In genomic region chr2:63544017-63544627, GRCh38 we compare ENCODE assay signal across 8 cellular contexts. TPM values are rescaled to one million over a fixed set of nuclear protein-coding genes. Genes with fewer than 3 reads are reported as not detected.
DNase-seq lines count a peak whose midpoint lies in the region; ATAC-seq, FAIRE-seq and TF ChIP-seq lines count a peak whose summit lies in the region.
"Had no signal": no experiment of that assay in that cellular context is flagged by ENCODE, and none has a peak within 500 bp of the region (broad histone marks: within the 10 kb centered on the region; RNA-seq: fewer than 3 reads in every experiment).

No MANE protein-coding gene starts in this region.

- POLR2A ChIA-PET in K562 (lab: Yijun Ruan, JAX) = no interaction called here

- H3K9me3 Mint-ChIP-seq in nephron = no peaks in the 10 kb centered on the region

- H3K27me3 ChIP-seq in K562 (ENCODE audit: control insufficient read depth in 2 of 2, insufficient read depth in 2 of 2, low read length in 2 of 2) = no peaks in the 10 kb centered on the region
- H3K27me3 ChIP-seq: ovary had no signal

- H3K4me1 ChIP-seq in K562 (replicated peaks in 1 of 2; ENCODE audit: control insufficient read depth in 2 of 2, insufficient read depth in 2 of 2, low read length in 2 of 2) = no peaks in the 10 kb centered on the region

- H3K27ac Mint-ChIP-seq in nephron = no peak overlapping the region

- H3K9me3 ChIP-seq in K562 (replicated peaks; ENCODE audit: control insufficient read depth, insufficient read depth, low read depth, low read length) = no peaks in the 10 kb centered on the region
- H3K9me3 ChIP-seq: ovary had no signal

- peak; percentile 29 to 62 for TF ChIP-seq RAD21 in K562 (CRISPR knock-in tag; conservative IDR thresholded peaks at IDR 0.05 in 1 of 2, IDR thresholded peaks at IDR 0.05 in 1 of 2)

- no peaks in the 10 kb centered on the region for H3K4me1 Mint-ChIP-seq in nephron

- no peak overlapping the region for H3K4me3 Mint-ChIP-seq in nephron

- no peak for TF ChIP-seq EP300 in K562 (IDR thresholded peaks at IDR 0.05; ENCODE audit: low read length)

- no peak overlapping the region for H3K9ac ChIP-seq in K562 (ENCODE audit: insufficient read depth in 1 of 2, low read depth in 2 of 2, low read length in 2 of 2)

- no peaks in the 10 kb centered on the region for H3K36me3 Mint-ChIP-seq in nephron (ENCODE audit: low read depth)

- no peaks in the 10 kb centered on the region for H3K79me2 ChIP-seq in K562 (ENCODE audit: control insufficient read depth, insufficient read depth, low read length)

- H4K20me1 ChIP-seq in K562 (replicated peaks; ENCODE audit: control insufficient read depth, insufficient read depth, low read length) = no peaks in the 10 kb centered on the region

- TF ChIP-seq POLR2A in K562 (conservative IDR thresholded peaks at IDR 0.05) = no peak

- 88% methylated on average over 1 of the region's 1 CpG for WGBS in K562 (ENCODE audit: insufficient coverage, low coverage, missing lambda C conversion rate)

- CTCF ChIA-PET in K562 (lab: Yijun Ruan, JAX; ENCODE audit: low intra/inter-chr PET ratio) = no interaction called here

- H3K27ac ChIP-seq in K562 (ENCODE audit: extremely low read depth, low read depth, low read length) = no peak overlapping the region
- H3K27ac ChIP-seq: ovary had no signal

- intact Hi-C loops in K562 (cut with micrococcal nuclease) = loop anchor here (10.0 kb wide), 1 partner anchor 469 kb away; no protein-coding TSS in a partner anchor

- H3K4me3 ChIP-seq in LNCaP clone FGC (ENCODE audit: low read depth, low read length) = no peak overlapping the region
- H3K4me3 ChIP-seq in K562 = no peak overlapping the region
- H3K4me3 ChIP-seq: ovary had no signal

- peak; percentile 48 for DNase-seq in ELR (ENCODE audit: low read depth)
- DNase-seq in LNCaP clone FGC (ENCODE audit: low read depth) = no peak
- peak in 2 of 4 experiments; percentile 14 to 21 for DNase-seq in K562 (ENCODE audit: extremely low read depth in 1 of 4, low spot score in 3 of 4)
- DNase-seq in OCI-M2 (lab: John Stamatoyannopoulos, UW; ENCODE audit: unreplicated experiment) = no peak
- DNase-seq: ovary had no signal

- no peaks in the 10 kb centered on the region for H3K9me1 ChIP-seq in K562 (ENCODE audit: control insufficient read depth, insufficient read depth, low read length)

- no peaks in the 10 kb centered on the region for H3K36me3 ChIP-seq in K562 (ENCODE audit: control insufficient read depth, insufficient read depth, low read length)
- H3K36me3 ChIP-seq: ovary had no signal

- ATAC-seq in K562 (peak; percentile 44; the same call in 1 of the 3 replicates), GM21515 (IDR thresholded peaks at IDR 0.05; ENCODE audit: unreplicated experiment) (no peak), HG02588 (IDR thresholded peaks at IDR 0.05; ENCODE audit: unreplicated experiment) (no peak)

- BruUV-seq in K562 (replicated peaks; lab: Mats Ljungman, UMichigan) = no TSS peak

- no peaks in the 10 kb centered on the region for H3K27me3 Mint-ChIP-seq in nephron (ENCODE audit: low read depth)

- in situ Hi-C loops in K562 (cut with MboI) = no loop called here

- H2AFZ ChIP-seq in K562 (ENCODE audit: low read depth, low read length) = no peak overlapping the region

- H3K4me2 ChIP-seq in K562 (ENCODE audit: insufficient read depth, low read length) = no peak overlapping the region

- TF ChIP-seq CTCF in LNCaP clone FGC (IDR thresholded peaks at IDR 0.05; ENCODE audit: control insufficient read depth, extremely low read depth, insufficient read depth) (0 out of 2 replicates have a peak, but pooled peaks have one; percentile 18), K562 (IDR thresholded peaks at IDR 0.05 in 2 of 3, conservative IDR thresholded peaks at IDR 0.05 in 1 of 3; ENCODE audit: insufficient read depth in 2 of 3, low read depth in 1 of 3, low read length in 3 of 3) (peak in 2 of 3 experiments; percentile 26 to 66; a peak in 3 of 6 replicates), nephron (IDR thresholded peaks at IDR 0.05; ENCODE audit: unreplicated experiment in 3 of 3) (peak; percentile 40 to 58 (median 56))

- FAIRE-seq in K562 (lab: Jason Lieb, UNC) = peak; percentile 49

RNA-seq across cellular contexts. Expression of gene WDPCP, which starts 44.2 kb away (rescaled TPM):
- total RNA-seq in K562 (2011; cell fraction: chromatin; rRNA removed; ENCODE audit: low replicate concordance) = 42.1 and 65.6 TPM in 2 replicates
- 22.7 and 30.9 TPM in 2 replicates for total RNA-seq in K562 (2011; cell fraction: nucleolus; rRNA removed)
- 32.0 and 35.1 TPM in 2 replicates for total RNA-seq in K562 (2011; cell fraction: nucleoplasm; rRNA removed)
- total RNA-seq in K562 (2014; rRNA removed) (6.4 and 6.8 TPM in 2 replicates), K562 (2014; rRNA removed; fragmentation: Illumina TruSeq; extraction: Trizol) (5.9 TPM in 2 replicates), K562 (2015; rRNA removed; fragmentation: Illumina TruSeq; extraction: Trizol) (5.3 and 5.7 TPM in 2 replicates), K562 (2021) (6.2 and 7.4 TPM in 2 replicates)
- polyA plus RNA-seq in K562 (2011; rRNA removed) (4.6 and 5.5 TPM in 2 replicates), K562 (2014; fragmentation: Illumina TruSeq; extraction: Trizol) (2.7 and 3.4 TPM in 2 replicates), K562 (2014; fragmentation: Nextera tagmentation; extraction: Ambion mirVana) (1 to 10 TPM; 1.4 to 1.5 TPM), K562 (2014; rRNA removed) (1.6 and 3.0 TPM in 2 replicates)
- polyA plus RNA-seq in K562 (2011; cell fraction: cytosol; rRNA removed) = 2.1 and 2.3 TPM in 2 replicates
- 9.5 and 11.1 TPM in 2 replicates for polyA plus RNA-seq in K562 (2011; cell fraction: nucleus; rRNA removed)
- polyA plus RNA-seq in K562 (2012) = 2.4 and 3.3 TPM in 2 replicates
- polyA minus RNA-seq in K562 (2011; rRNA and poly(A)+ RNA removed) = 19.7 and 24.2 TPM in 2 replicates
- polyA minus RNA-seq in K562 (2011; cell fraction: cytosol; rRNA and poly(A)+ RNA removed) = 3.4 and 3.5 TPM in 2 replicates
- 29.9 and 50.8 TPM in 2 replicates for polyA minus RNA-seq in K562 (2011; cell fraction: nucleus; rRNA and poly(A)+ RNA removed)

RNA-seq across cellular contexts. Expression of gene MDH1, which starts 44.6 kb away (rescaled TPM):
- total RNA-seq in K562 (2011; cell fraction: chromatin; rRNA removed; ENCODE audit: low replicate concordance) = 56.9 and 127 TPM in 2 replicates
- 54.5 and 66.7 TPM in 2 replicates for total RNA-seq in K562 (2011; cell fraction: nucleolus; rRNA removed)
- 86.7 and 146 TPM in 2 replicates for total RNA-seq in K562 (2011; cell fraction: nucleoplasm; rRNA removed)
- total RNA-seq in K562 (2014; rRNA removed) (191 and 222 TPM in 2 replicates), K562 (2014; rRNA removed; fragmentation: Illumina TruSeq; extraction: Trizol) (362 and 370 TPM in 2 replicates), K562 (2015; rRNA removed; fragmentation: Illumina TruSeq; extraction: Trizol) (267 and 277 TPM in 2 replicates), K562 (2021) (215 and 248 TPM in 2 replicates)
- polyA plus RNA-seq in K562 (2011; rRNA removed) (405 and 439 TPM in 2 replicates), K562 (2014; fragmentation: Illumina TruSeq; extraction: Trizol) (244 and 284 TPM in 2 replicates), K562 (2014; fragmentation: Nextera tagmentation; extraction: Ambion mirVana) (1,000 to 10,000 TPM; 1,119 to 1,225 TPM), K562 (2014; rRNA removed) (283 and 284 TPM in 2 replicates)
- 122 and 268 TPM in 2 replicates for polyA plus RNA-seq in K562 (2011; cell fraction: cytosol; rRNA removed)
- 59.4 and 132 TPM in 2 replicates for polyA plus RNA-seq in K562 (2011; cell fraction: nucleus; rRNA removed)
- polyA plus RNA-seq in K562 (2012) = 213 and 266 TPM in 2 replicates
- 240 and 259 TPM in 2 replicates for polyA minus RNA-seq in K562 (2011; rRNA and poly(A)+ RNA removed)
- polyA minus RNA-seq in K562 (2011; cell fraction: cytosol; rRNA and poly(A)+ RNA removed) = 89.5 and 90.5 TPM in 2 replicates
- 51.8 and 115 TPM in 2 replicates for polyA minus RNA-seq in K562 (2011; cell fraction: nucleus; rRNA and poly(A)+ RNA removed)
